ENCODE assay signal across 8 cellular contexts in the genomic region with DNA sequence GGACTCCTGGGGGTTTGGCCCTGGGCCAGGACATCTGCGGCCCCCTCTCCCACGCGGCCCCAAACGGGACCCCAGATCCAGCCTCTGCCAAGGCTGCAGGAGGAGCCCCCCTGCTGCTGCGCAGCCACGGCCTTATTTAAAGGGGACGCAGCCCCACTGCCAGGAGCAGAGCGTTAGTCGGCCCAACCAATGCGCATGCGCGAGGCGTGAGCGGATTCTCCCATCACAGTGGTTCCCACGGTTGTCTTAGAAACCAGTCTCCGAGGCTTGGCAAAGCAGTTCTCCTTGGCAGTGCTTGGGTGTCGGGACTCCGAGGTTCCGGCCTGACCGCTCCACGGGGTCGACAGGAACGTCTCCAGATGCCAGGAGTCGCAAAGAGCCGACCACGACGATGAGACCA.
DNase-seq lines count a peak whose midpoint lies in the region; ATAC-seq and TF ChIP-seq lines count a peak whose summit lies in the region.

No MANE protein-coding gene starts in this region.

- H3K4me2 ChIP-seq in OCI-LY7 (ENCODE audit: low read length): no peak overlapping the region

- CTCF ChIA-PET in OCI-LY7 (lab: Charles Lee; ENCODE audit: unreplicated experiment): no interaction called here

- peak; percentile 20 for DNase-seq in NCI-H2107 (lab: John Stamatoyannopoulos, UW)
- peak; percentile 12 for DNase-seq in activated gamma-delta T cell (lab: John Stamatoyannopoulos, UW)
- peak in 34 of 51 donors; percentile 4 to 85 (median 42) for DNase-seq in hypothalamus (lab: John Stamatoyannopoulos, UW)
- DNase-seq in stimulated activated CD8-positive, alpha-beta memory T cell treated with anti-CD3 and anti-CD28 coated beads, Interleukin-7, amount 100 ng/mL, for 4 hours (ENCODE audit: low read depth in 2 of 2): peak; percentile 20 to 23
- DNase-seq in ureter (ENCODE audit: low spot score): no peak
- DNase-seq in OCI-LY7 (ENCODE audit: low spot score): no peak

- BruUV-seq in OCI-LY7 (replicated peaks; lab: Mats Ljungman, UMichigan): no TSS peak

- no peaks in the 10 kb centered on the region for H3K4me1 ChIP-seq in OCI-LY7 (ENCODE audit: insufficient read depth, low read length, poor library complexity, severe bottlenecking)

- no peaks in the 10 kb centered on the region for H3K36me3 ChIP-seq in OCI-LY7 (ENCODE audit: insufficient read depth, low read length)

- H2AFZ ChIP-seq in OCI-LY7 (ENCODE audit: low read length): no peak overlapping the region

- ATAC-seq in HG03159 (IDR thresholded peaks at IDR 0.05; ENCODE audit: unreplicated experiment) (no peak), SK-N-SH treated with all-trans-retinoic acid at 6 μM for 48 hours (no peak)

- intact Hi-C loops in OCI-LY7 (cut with micrococcal nuclease; ENCODE audit: unreplicated experiment): no loop called here

- H3K4me3 ChIP-seq in OCI-LY7 (ENCODE audit: low read depth, low read length, poor library complexity, severe bottlenecking): no peak overlapping the region

- POLR2A ChIA-PET in OCI-LY7 (lab: Charles Lee): no interaction called here

- TF ChIP-seq CTCF in OCI-LY7 (conservative IDR thresholded peaks at IDR 0.05; ENCODE audit: low read length): no peak

- no peaks in the 10 kb centered on the region for H3K9me2 ChIP-seq in OCI-LY7 (ENCODE audit: insufficient read depth, low read length)

- H3K9me3 ChIP-seq in OCI-LY7 (ENCODE audit: low read length): no peaks in the 10 kb centered on the region

- no peaks in the 10 kb centered on the region for H3K79me2 ChIP-seq in OCI-LY7 (ENCODE audit: insufficient read depth, low read depth, low read length)

- H4K20me1 ChIP-seq in OCI-LY7 (ENCODE audit: insufficient read depth, low read length): no peaks in the 10 kb centered on the region

- H3K27ac ChIP-seq in OCI-LY7 (ENCODE audit: low read depth, low read length, poor library complexity, severe bottlenecking): no peak overlapping the region

TF ChIP-seq in SK-N-SH treated with all-trans-retinoic acid at 6 μM for 48 hours, 23 proteins besides CTCF, POLR2A, EP300 and RAD21:
- TF ChIP-seq, protein P1, sequence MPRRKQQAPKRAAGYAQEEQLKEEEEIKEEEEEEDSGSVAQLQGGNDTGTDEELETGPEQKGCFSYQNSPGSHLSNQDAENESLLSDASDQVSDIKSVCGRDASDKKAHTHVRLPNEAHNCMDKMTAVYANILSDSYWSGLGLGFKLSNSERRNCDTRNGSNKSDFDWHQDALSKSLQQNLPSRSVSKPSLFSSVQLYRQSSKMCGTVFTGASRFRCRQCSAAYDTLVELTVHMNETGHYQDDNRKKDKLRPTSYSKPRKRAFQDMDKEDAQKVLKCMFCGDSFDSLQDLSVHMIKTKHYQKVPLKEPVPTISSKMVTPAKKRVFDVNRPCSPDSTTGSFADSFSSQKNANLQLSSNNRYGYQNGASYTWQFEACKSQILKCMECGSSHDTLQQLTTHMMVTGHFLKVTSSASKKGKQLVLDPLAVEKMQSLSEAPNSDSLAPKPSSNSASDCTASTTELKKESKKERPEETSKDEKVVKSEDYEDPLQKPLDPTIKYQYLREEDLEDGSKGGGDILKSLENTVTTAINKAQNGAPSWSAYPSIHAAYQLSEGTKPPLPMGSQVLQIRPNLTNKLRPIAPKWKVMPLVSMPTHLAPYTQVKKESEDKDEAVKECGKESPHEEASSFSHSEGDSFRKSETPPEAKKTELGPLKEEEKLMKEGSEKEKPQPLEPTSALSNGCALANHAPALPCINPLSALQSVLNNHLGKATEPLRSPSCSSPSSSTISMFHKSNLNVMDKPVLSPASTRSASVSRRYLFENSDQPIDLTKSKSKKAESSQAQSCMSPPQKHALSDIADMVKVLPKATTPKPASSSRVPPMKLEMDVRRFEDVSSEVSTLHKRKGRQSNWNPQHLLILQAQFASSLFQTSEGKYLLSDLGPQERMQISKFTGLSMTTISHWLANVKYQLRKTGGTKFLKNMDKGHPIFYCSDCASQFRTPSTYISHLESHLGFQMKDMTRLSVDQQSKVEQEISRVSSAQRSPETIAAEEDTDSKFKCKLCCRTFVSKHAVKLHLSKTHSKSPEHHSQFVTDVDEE (CRISPR knock-in tag; IDR thresholded peaks at IDR 0.05): no peak
- TF ChIP-seq BACH2 (CRISPR knock-in tag; IDR thresholded peaks at IDR 0.05; ENCODE audit: borderline replicate concordance) (no peak), SNAI2 (CRISPR knock-in tag; IDR thresholded peaks at IDR 0.05) (no peak), ZFP30 (CRISPR knock-in tag; IDR thresholded peaks at IDR 0.05) (no peak), ZNF8 (CRISPR knock-in tag; IDR thresholded peaks at IDR 0.05) (no peak), ESRRG (CRISPR knock-in tag; IDR thresholded peaks at IDR 0.05) (no peak), TCF4 (CRISPR knock-in tag; IDR thresholded peaks at IDR 0.05; ENCODE audit: borderline replicate concordance) (no peak), ZNF70 (CRISPR knock-in tag; IDR thresholded peaks at IDR 0.05) (no peak), ARNTL (CRISPR knock-in tag; IDR thresholded peaks at IDR 0.05; ENCODE audit: borderline replicate concordance, low read depth) (no peak), ZC3H10 (CRISPR knock-in tag; IDR thresholded peaks at IDR 0.05) (no peak), TOX (CRISPR knock-in tag; IDR thresholded peaks at IDR 0.05; ENCODE audit: borderline replicate concordance) (no peak)
- TF ChIP-seq, protein P2, sequence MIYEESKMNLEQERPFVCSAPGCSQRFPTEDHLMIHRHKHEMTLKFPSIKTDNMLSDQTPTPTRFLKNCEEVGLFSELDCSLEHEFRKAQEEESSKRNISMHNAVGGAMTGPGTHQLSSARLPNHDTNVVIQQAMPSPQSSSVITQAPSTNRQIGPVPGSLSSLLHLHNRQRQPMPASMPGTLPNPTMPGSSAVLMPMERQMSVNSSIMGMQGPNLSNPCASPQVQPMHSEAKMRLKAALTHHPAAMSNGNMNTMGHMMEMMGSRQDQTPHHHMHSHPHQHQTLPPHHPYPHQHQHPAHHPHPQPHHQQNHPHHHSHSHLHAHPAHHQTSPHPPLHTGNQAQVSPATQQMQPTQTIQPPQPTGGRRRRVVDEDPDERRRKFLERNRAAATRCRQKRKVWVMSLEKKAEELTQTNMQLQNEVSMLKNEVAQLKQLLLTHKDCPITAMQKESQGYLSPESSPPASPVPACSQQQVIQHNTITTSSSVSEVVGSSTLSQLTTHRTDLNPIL (CRISPR knock-in tag; IDR thresholded peaks at IDR 0.05; ENCODE audit: low read depth): no peak
- TF ChIP-seq, protein P3, sequence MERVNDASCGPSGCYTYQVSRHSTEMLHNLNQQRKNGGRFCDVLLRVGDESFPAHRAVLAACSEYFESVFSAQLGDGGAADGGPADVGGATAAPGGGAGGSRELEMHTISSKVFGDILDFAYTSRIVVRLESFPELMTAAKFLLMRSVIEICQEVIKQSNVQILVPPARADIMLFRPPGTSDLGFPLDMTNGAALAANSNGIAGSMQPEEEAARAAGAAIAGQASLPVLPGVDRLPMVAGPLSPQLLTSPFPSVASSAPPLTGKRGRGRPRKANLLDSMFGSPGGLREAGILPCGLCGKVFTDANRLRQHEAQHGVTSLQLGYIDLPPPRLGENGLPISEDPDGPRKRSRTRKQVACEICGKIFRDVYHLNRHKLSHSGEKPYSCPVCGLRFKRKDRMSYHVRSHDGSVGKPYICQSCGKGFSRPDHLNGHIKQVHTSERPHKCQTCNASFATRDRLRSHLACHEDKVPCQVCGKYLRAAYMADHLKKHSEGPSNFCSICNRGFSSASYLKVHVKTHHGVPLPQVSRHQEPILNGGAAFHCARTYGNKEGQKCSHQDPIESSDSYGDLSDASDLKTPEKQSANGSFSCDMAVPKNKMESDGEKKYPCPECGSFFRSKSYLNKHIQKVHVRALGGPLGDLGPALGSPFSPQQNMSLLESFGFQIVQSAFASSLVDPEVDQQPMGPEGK (CRISPR knock-in tag; IDR thresholded peaks at IDR 0.05; ENCODE audit: borderline replicate concordance): no peak
- TF ChIP-seq, protein P4, sequence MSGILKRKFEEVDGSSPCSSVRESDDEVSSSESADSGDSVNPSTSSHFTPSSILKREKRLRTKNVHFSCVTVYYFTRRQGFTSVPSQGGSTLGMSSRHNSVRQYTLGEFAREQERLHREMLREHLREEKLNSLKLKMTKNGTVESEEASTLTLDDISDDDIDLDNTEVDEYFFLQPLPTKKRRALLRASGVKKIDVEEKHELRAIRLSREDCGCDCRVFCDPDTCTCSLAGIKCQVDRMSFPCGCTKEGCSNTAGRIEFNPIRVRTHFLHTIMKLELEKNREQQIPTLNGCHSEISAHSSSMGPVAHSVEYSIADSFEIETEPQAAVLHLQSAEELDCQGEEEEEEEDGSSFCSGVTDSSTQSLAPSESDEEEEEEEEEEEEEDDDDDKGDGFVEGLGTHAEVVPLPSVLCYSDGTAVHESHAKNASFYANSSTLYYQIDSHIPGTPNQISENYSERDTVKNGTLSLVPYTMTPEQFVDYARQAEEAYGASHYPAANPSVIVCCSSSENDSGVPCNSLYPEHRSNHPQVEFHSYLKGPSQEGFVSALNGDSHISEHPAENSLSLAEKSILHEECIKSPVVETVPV (CRISPR knock-in tag; IDR thresholded peaks at IDR 0.05): no peak
- TF ChIP-seq, protein P5, sequence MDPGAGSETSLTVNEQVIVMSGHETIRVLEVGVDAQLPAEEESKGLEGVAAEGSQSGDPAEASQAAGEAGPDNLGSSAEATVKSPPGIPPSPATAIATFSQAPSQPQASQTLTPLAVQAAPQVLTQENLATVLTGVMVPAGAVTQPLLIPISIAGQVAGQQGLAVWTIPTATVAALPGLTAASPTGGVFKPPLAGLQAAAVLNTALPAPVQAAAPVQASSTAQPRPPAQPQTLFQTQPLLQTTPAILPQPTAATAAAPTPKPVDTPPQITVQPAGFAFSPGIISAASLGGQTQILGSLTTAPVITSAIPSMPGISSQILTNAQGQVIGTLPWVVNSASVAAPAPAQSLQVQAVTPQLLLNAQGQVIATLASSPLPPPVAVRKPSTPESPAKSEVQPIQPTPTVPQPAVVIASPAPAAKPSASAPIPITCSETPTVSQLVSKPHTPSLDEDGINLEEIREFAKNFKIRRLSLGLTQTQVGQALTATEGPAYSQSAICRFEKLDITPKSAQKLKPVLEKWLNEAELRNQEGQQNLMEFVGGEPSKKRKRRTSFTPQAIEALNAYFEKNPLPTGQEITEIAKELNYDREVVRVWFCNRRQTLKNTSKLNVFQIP (CRISPR knock-in tag; IDR thresholded peaks at IDR 0.05; ENCODE audit: borderline replicate concordance, low read depth): no peak

Comparison
In these comparisons a context has a peak if more than half of its experiments do, and no peak if none do; other contexts are left out.
1. DNase-seq: peak in NCI-H2107 (single experiment), activated gamma-delta T cell (single experiment), hypothalamus (34 of 51) and stimulated activated CD8-positive, alpha-beta memory T cell treated with anti-CD3 and anti-CD28 coated beads, Interleukin-7, amount 100 ng/mL, for 4 hours (2 of 2); none in ureter (single experiment) and OCI-LY7 (single experiment).